7 cellular contexts compared by ENCODE assay signal in genomic region chr21:42219606-42220137, GRCh38. TPM values are rescaled to one million over a fixed set of nuclear protein-coding genes. Genes with fewer than 3 reads are reported as not detected.
A peak's percentile ranks its signal among the peaks of the same experiment; 100 is the strongest.
DNase-seq lines count a peak whose midpoint lies in the region; ATAC-seq and TF ChIP-seq lines count a peak whose summit lies in the region.

No MANE protein-coding gene starts in this region.

- H3K36me3 ChIP-seq in heart right ventricle (no peaks in the 10 kb centered on the region), psoas muscle (ENCODE audit: insufficient read depth in 1 of 2, low read depth in 1 of 2) (no peaks in the 10 kb centered on the region)

- H3K4me1 ChIP-seq in heart right ventricle (peaks cover 3 to 43% (median 35%) of the 10 kb centered on the region in 9 donors), psoas muscle (peaks cover 15% of the 10 kb centered on the region)

- H3K4me3 ChIP-seq in GM12865 (ENCODE audit: low read depth, low read length) (peak overlapping the region; percentile 58), heart right ventricle (peak overlapping the region; percentile 55 to 90 (median 79)), psoas muscle (peak overlapping the region; percentile 92)

- H3K27me3 ChIP-seq in heart right ventricle (peaks cover 0 to 10% (median 0%) of the 10 kb centered on the region in 7 donors), psoas muscle (ENCODE audit: insufficient read depth in 3 of 3, low read length in 2 of 3) (peaks cover 0 to 2% (median 0%) of the 10 kb centered on the region in 3 donors)

- DNase-seq in GM12865 (ENCODE audit: low read depth) (no peak), heart right ventricle (peak in 1 of 2 donors; percentile 44), psoas muscle (peak; percentile 35 to 66), ACHN (no peak)
- DNase-seq in activated effector memory CD4-positive, alpha-beta T cell treated with anti-CD3 and anti-CD28 coated beads, Interleukin-2, amount 50 U/mL, for 16 hours, result peak; percentile 75

- H3K9me3 ChIP-seq in heart right ventricle, result peaks cover 0 to 9% (median 0%) of the 10 kb centered on the region in 11 donors
- H3K9me3 ChIP-seq in psoas muscle, result no peaks in the 10 kb centered on the region

- intact Hi-C loops in heart right ventricle (cut with DNase I) (loop anchor here in 5 of 10 donors (2.0 to 10.0 kb wide), 7 partner anchors 38 to 95 kb away; partner anchors contain the start of gene TFF3 (in 1 of the 5)), psoas muscle (cut with DNase I) (no loop called here)

- TF ChIP-seq CTCF in GM12865 (IDR thresholded peaks at IDR 0.05; ENCODE audit: insufficient read depth, low read depth, low read length, missing control alignments) (no peak), heart right ventricle (IDR thresholded peaks at IDR 0.05) (no peak), psoas muscle (IDR thresholded peaks at IDR 0.05) (no peak)

- WGBS in heart right ventricle, 2 donors, result 0 to 1% methylated on average over 41 of the region's 41 CpGs
- WGBS in psoas muscle, 3 donors, result 1 to 2% (median 1%) methylated on average over 39 to 41 of the region's 41 CpGs

- in situ Hi-C loops in ACHN (cut with HindIII; ENCODE audit: low pct_ligation_motif_present, low pct_unique_long_range_greater_than_20kb, low sequenced_read_pairs), result no loop called here

- ATAC-seq in HG03432 (IDR thresholded peaks at IDR 0.05; ENCODE audit: unreplicated experiment) (peak; percentile 39), heart right ventricle (peak; percentile 3 to 53 (median 32)), psoas muscle (peak; percentile 27 to 71 (median 48)), GM18517 (IDR thresholded peaks at IDR 0.05; ENCODE audit: unreplicated experiment) (no peak)

- H3K27ac ChIP-seq in heart right ventricle (peak overlapping the region; percentile 70 to 93 (median 83)), psoas muscle (peak overlapping the region; percentile 73)

RNA-seq across cellular contexts. Expression of gene ABCG1, which starts 0.7 kb away (rescaled TPM):
- total RNA-seq in heart right ventricle (10 to 100 TPM in 7 of 10 donors, 1 to 10 TPM in 3; 5.5 to 26.2 (median 14.6) TPM), psoas muscle (10 to 100 TPM in 2 of 4 donors, 1 to 10 TPM in 2; 4.4 to 35.8 (median 16.6) TPM)
- polyA plus RNA-seq in heart right ventricle (10 to 100 TPM; 11.6 to 19.4 TPM), psoas muscle (1 to 10 TPM; 2.9 to 3.5 (median 3.5) TPM)

Comparison
In these comparisons a context has a peak if more than half of its experiments do, and no peak if none do; other contexts are left out.
1. DNase-seq: peak in activated effector memory CD4-positive, alpha-beta T cell treated with anti-CD3 and anti-CD28 coated beads, Interleukin-2, amount 50 U/mL, for 16 hours (single experiment) and psoas muscle (2 of 2); none in GM12865 (single experiment) and ACHN (single experiment).
2. Peak in every context shown above with its lines, with median percentiles within 50 percentile points of each other: H3K4me3 ChIP-seq.